ENCODE assay signal across 8 cellular contexts in genomic region chr9:135480942-135481315, GRCh38. TPM values are rescaled to one million over a fixed set of nuclear protein-coding genes. Genes with fewer than 3 reads are reported as not detected.
DNase-seq lines count a peak whose midpoint lies in the region; ATAC-seq and TF ChIP-seq lines count a peak whose summit lies in the region.

No MANE protein-coding gene starts in this region.

- no peaks in the 10 kb centered on the region for H3K79me2 ChIP-seq in OCI-LY1 (ENCODE audit: insufficient read depth, low read length)
- no peaks in the 10 kb centered on the region for H3K79me2 ChIP-seq in neural cell (replicated peaks; ENCODE audit: insufficient read depth, low read length)

- TF ChIP-seq CTCF in OCI-LY1 (IDR thresholded peaks at IDR 0.05; ENCODE audit: low read length), result no peak
- TF ChIP-seq CTCF in neural cell (IDR thresholded peaks at IDR 0.05; ENCODE audit: poor library complexity, severe bottlenecking), result no peak

- H3K4me1 ChIP-seq in BLaER1 (peaks cover 21% of the 10 kb centered on the region), OCI-LY1 (ENCODE audit: insufficient read depth, low read length, severe bottlenecking) (no peaks in the 10 kb centered on the region), endocrine pancreas (ENCODE audit: control insufficient read depth, insufficient read depth, low read length) (no peaks in the 10 kb centered on the region)

- H3K27me3 Mint-ChIP-seq in activated T-helper 1 cell treated with anti-CD3 and anti-CD28 coated beads, Interleukin-12 subunit alpha, Interleukin-12 subunit beta, Interleukin-2, Interleukin-4 antibody, amounts not matched to agents 30 ng/mL and 10 ng/mL and 1 ng/mL, durations not matched to agents 14 hours and 24 hours and 36 hours (ENCODE audit: insufficient read depth), result peaks cover 30% of the 10 kb centered on the region

- H4K20me1 ChIP-seq in BLaER1, result peaks cover 64% of the 10 kb centered on the region
- no peaks in the 10 kb centered on the region for H4K20me1 ChIP-seq in OCI-LY1 (ENCODE audit: insufficient read depth, low read length)
- no peaks in the 10 kb centered on the region for H4K20me1 ChIP-seq in neural cell (ENCODE audit: insufficient read depth)

- no peak overlapping the region for H2AFZ ChIP-seq in OCI-LY1 (ENCODE audit: low read length)
- H2AFZ ChIP-seq in neural cell (ENCODE audit: low read depth, low read length), result peak overlapping the region; percentile 14

- H3K9me2 ChIP-seq in OCI-LY1 (ENCODE audit: low read depth, low read length), result no peaks in the 10 kb centered on the region
- no peaks in the 10 kb centered on the region for H3K9me2 ChIP-seq in neural cell (ENCODE audit: insufficient read depth, low read length)

- no peaks in the 10 kb centered on the region for H3K9me3 Mint-ChIP-seq in activated T-helper 1 cell treated with anti-CD3 and anti-CD28 coated beads, Interleukin-12 subunit alpha, Interleukin-12 subunit beta, Interleukin-2, Interleukin-4 antibody, amounts not matched to agents 30 ng/mL and 10 ng/mL and 1 ng/mL, durations not matched to agents 14 hours and 24 hours and 36 hours

- DNase-seq in kidney glomerular epithelial cell (lab: John Stamatoyannopoulos, UW), result no peak
- no peak for DNase-seq in activated T-helper 1 cell treated with anti-CD3 and anti-CD28 coated beads, Interleukin-12 subunit alpha, Interleukin-12 subunit beta, Interleukin-2, Interleukin-4 antibody, amounts not matched to agents 30 ng/mL and 10 ng/mL and 1 ng/mL, durations not matched to agents 14 hours and 24 hours and 36 hours (ENCODE audit: low spot score)

- H3K9me3 ChIP-seq in BLaER1, result no peaks in the 10 kb centered on the region
- no peaks in the 10 kb centered on the region for H3K9me3 ChIP-seq in OCI-LY1 (ENCODE audit: low read length)
- H3K9me3 ChIP-seq in endocrine pancreas (ENCODE audit: control insufficient read depth, low read length), result no peaks in the 10 kb centered on the region
- no peaks in the 10 kb centered on the region for H3K9me3 ChIP-seq in neural cell (ENCODE audit: low read length)

- intact Hi-C loops in activated T-helper 1 cell treated with anti-CD3 and anti-CD28 coated beads, Interleukin-12 subunit alpha, Interleukin-12 subunit beta, Interleukin-2, Interleukin-4 antibody, amounts not matched to agents 30 ng/mL and 10 ng/mL and 1 ng/mL, durations not matched to agents 14 hours and 24 hours and 36 hours (cut with micrococcal nuclease), result no loop called here

- H3K27me3 ChIP-seq in BLaER1 (peaks cover 64% of the 10 kb centered on the region), OCI-LY1 (ENCODE audit: insufficient read depth, low read length) (no peaks in the 10 kb centered on the region; the same call in 1 of the 2 replicates), endocrine pancreas (ENCODE audit: control insufficient read depth, insufficient read depth, low read length) (no peaks in the 10 kb centered on the region), neural cell (ENCODE audit: insufficient read depth, low read depth, low read length) (no peaks in the 10 kb centered on the region)

- ATAC-seq in HG02884 (IDR thresholded peaks at IDR 0.05; ENCODE audit: unreplicated experiment) (no peak), GM19035 (IDR thresholded peaks at IDR 0.05; ENCODE audit: unreplicated experiment) (no peak)

- TF ChIP-seq RAD21 in neural cell (conservative IDR thresholded peaks at IDR 0.05), result no peak

- H3K27ac ChIP-seq in BLaER1 (no peak overlapping the region), OCI-LY1 (ENCODE audit: low read depth, low read length, poor library complexity, severe bottlenecking) (no peak overlapping the region), neural cell (ENCODE audit: low read length) (no peak overlapping the region)

- H3K4me2 ChIP-seq in BLaER1 (peak overlapping the region; percentile 96), OCI-LY1 (ENCODE audit: low read length) (no peak overlapping the region), neural cell (ENCODE audit: low read length) (peak overlapping the region; percentile 46)

- no peak overlapping the region for H3K4me3 Mint-ChIP-seq in activated T-helper 1 cell treated with anti-CD3 and anti-CD28 coated beads, Interleukin-12 subunit alpha, Interleukin-12 subunit beta, Interleukin-2, Interleukin-4 antibody, amounts not matched to agents 30 ng/mL and 10 ng/mL and 1 ng/mL, durations not matched to agents 14 hours and 24 hours and 36 hours

- H3K4me3 ChIP-seq in BLaER1, result peak overlapping the region; percentile 83
- H3K4me3 ChIP-seq in OCI-LY1 (ENCODE audit: low read depth, low read length, poor library complexity, severe bottlenecking), result peak overlapping the region; percentile 42
- no peak overlapping the region for H3K4me3 ChIP-seq in endocrine pancreas (ENCODE audit: control insufficient read depth, insufficient read depth, low read length)
- H3K4me3 ChIP-seq in neural cell (ENCODE audit: low read length), result peak overlapping the region; percentile 94

- peak overlapping the region; percentile 67 for H3K9ac ChIP-seq in BLaER1
- no peak overlapping the region for H3K9ac ChIP-seq in OCI-LY1 (ENCODE audit: low read length)
- peak overlapping the region; percentile 65 for H3K9ac ChIP-seq in endocrine pancreas (ENCODE audit: control insufficient read depth, insufficient read depth, low read length)
- H3K9ac ChIP-seq in neural cell (ENCODE audit: low read length), result peak overlapping the region; percentile 79

- H3K27ac Mint-ChIP-seq in activated T-helper 1 cell treated with anti-CD3 and anti-CD28 coated beads, Interleukin-12 subunit alpha, Interleukin-12 subunit beta, Interleukin-2, Interleukin-4 antibody, amounts not matched to agents 30 ng/mL and 10 ng/mL and 1 ng/mL, durations not matched to agents 14 hours and 24 hours and 36 hours, result no peak overlapping the region

- no peaks in the 10 kb centered on the region for H3K4me1 Mint-ChIP-seq in activated T-helper 1 cell treated with anti-CD3 and anti-CD28 coated beads, Interleukin-12 subunit alpha, Interleukin-12 subunit beta, Interleukin-2, Interleukin-4 antibody, amounts not matched to agents 30 ng/mL and 10 ng/mL and 1 ng/mL, durations not matched to agents 14 hours and 24 hours and 36 hours (ENCODE audit: low read depth)

- no peaks in the 10 kb centered on the region for H3K36me3 Mint-ChIP-seq in activated T-helper 1 cell treated with anti-CD3 and anti-CD28 coated beads, Interleukin-12 subunit alpha, Interleukin-12 subunit beta, Interleukin-2, Interleukin-4 antibody, amounts not matched to agents 30 ng/mL and 10 ng/mL and 1 ng/mL, durations not matched to agents 14 hours and 24 hours and 36 hours (ENCODE audit: low read depth)

- TF ChIP-seq EP300 in neural cell (conservative IDR thresholded peaks at IDR 0.05; ENCODE audit: poor library complexity, severe bottlenecking), result no peak

- peaks cover 22% of the 10 kb centered on the region; the same call in 1 of the 2 replicates for H3K36me3 ChIP-seq in BLaER1
- no peaks in the 10 kb centered on the region for H3K36me3 ChIP-seq in OCI-LY1 (ENCODE audit: insufficient read depth, low read length)
- H3K36me3 ChIP-seq in endocrine pancreas (ENCODE audit: control insufficient read depth, insufficient read depth, low read length), result no peaks in the 10 kb centered on the region
- no peaks in the 10 kb centered on the region for H3K36me3 ChIP-seq in neural cell (ENCODE audit: insufficient read depth, low read length)

- no peaks in the 10 kb centered on the region for H3F3A ChIP-seq in OCI-LY1 (ENCODE audit: insufficient read depth, low read length)
- no peaks in the 10 kb centered on the region for H3F3A ChIP-seq in neural cell (ENCODE audit: insufficient read depth, low read length, poor library complexity, severe bottlenecking)

TF ChIP-seq in neural cell, 6 proteins besides CTCF, POLR2A, EP300 and RAD21 (continues in another document):
- no peak for TF ChIP-seq REST (IDR thresholded peaks at IDR 0.05; ENCODE audit: borderline replicate concordance)
- no peak for TF ChIP-seq SMC3 (conservative IDR thresholded peaks at IDR 0.05; ENCODE audit: poor library complexity)
- TF ChIP-seq EZH2 (IDR thresholded peaks at IDR 0.05; ENCODE audit: borderline replicate concordance, insufficient read depth, low read length, poor library complexity, severe bottlenecking), result no peak

RNA-seq across cellular contexts. Expression of gene PPP1R26, which starts 1.3 kb away (rescaled TPM):
- polyA plus RNA-seq in neural cell, result 20.1 and 30.1 TPM in 2 replicates
- 38.5 and 46.5 TPM in 2 replicates for polyA minus RNA-seq in neural cell
- total RNA-seq in activated T-helper 1 cell treated with anti-CD3 and anti-CD28 coated beads, Interleukin-12 subunit alpha, Interleukin-12 subunit beta, Interleukin-2, Interleukin-4 antibody, amounts not matched to agents 30 ng/mL and 10 ng/mL and 1 ng/mL, durations not matched to agents 14 hours and 24 hours and 36 hours, result 0.86 and 1.2 TPM in 2 replicates

RNA-seq across cellular contexts. Expression of gene MRPS2, which starts 19.6 kb away (rescaled TPM):
- 20.1 and 23.6 TPM in 2 replicates for polyA plus RNA-seq in neural cell
- 14.7 and 25.1 TPM in 2 replicates for polyA minus RNA-seq in neural cell
- total RNA-seq in activated T-helper 1 cell treated with anti-CD3 and anti-CD28 coated beads, Interleukin-12 subunit alpha, Interleukin-12 subunit beta, Interleukin-2, Interleukin-4 antibody, amounts not matched to agents 30 ng/mL and 10 ng/mL and 1 ng/mL, durations not matched to agents 14 hours and 24 hours and 36 hours, result 66.6 and 70.8 TPM in 2 replicates

RNA-seq across cellular contexts. Expression of gene LCN1, which starts 40.3 kb away (rescaled TPM):
- polyA plus RNA-seq in neural cell, result not detected in 2 replicates
- not detected in 2 replicates for polyA minus RNA-seq in neural cell
- not detected in 2 replicates for total RNA-seq in activated T-helper 1 cell treated with anti-CD3 and anti-CD28 coated beads, Interleukin-12 subunit alpha, Interleukin-12 subunit beta, Interleukin-2, Interleukin-4 antibody, amounts not matched to agents 30 ng/mL and 10 ng/mL and 1 ng/mL, durations not matched to agents 14 hours and 24 hours and 36 hours
